In the genomic region with DNA sequence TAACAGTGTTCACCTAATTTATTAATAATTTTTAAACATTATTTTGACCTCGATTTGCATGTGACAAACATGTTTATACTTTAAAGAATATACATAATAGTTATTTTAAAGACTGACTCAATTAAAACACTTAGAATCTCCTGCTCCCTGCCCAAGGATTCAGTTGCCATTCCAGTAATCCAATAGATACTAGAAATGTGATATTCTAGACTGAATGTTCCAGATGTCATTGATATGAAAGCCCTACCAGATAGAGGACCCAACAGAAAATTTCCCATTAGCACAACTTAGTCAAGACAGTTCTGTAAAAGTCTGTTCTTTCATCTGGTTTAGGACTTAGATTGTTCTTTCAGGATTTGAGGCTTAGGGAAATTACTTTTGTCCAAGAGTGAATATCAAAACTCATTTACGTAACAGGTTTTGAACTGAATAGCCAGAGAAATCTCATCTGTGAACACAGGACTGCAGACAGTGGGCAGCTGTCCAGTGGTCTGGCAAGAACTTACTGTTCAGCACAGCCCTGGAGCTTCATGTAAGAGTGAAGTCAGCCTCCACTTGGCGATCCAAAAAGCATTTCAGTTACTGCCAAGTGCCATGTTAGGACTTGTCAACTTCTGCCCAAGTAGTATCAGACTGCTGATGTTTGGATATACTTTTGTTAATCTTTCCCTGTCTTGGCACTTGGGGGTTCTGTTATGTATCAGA, we compare ENCODE assay signal across 13 cellular contexts.
DNase-seq lines count a peak whose midpoint lies in the region; ATAC-seq, FAIRE-seq and TF ChIP-seq lines count a peak whose summit lies in the region.
"Had no signal": no experiment of that assay in that cellular context is flagged by ENCODE, and none has a peak within 500 bp of the region (broad histone marks: within the 10 kb centered on the region; RNA-seq: fewer than 3 reads in every experiment).

No MANE protein-coding gene starts in this region.

- TF ChIP-seq CTCF in astrocyte of the spinal cord (IDR thresholded peaks at IDR 0.05; ENCODE audit: low read depth, low read length): no peak

- TF ChIP-seq POLR2A in H54 (IDR thresholded peaks at IDR 0.05; ENCODE audit: low read depth, low read length): no peak

- intact Hi-C loops in Right ventricle myocardium superior (cut with DNase I) (loop anchor here (5.0 kb wide), 1 partner anchor 79 kb away; a partner anchor contains a TSS), posterior vena cava (cut with DNase I) (no loop called here)

- in situ Hi-C loops in astrocyte of the spinal cord (cut with HindIII; ENCODE audit: low sequenced_read_pairs): no loop called here

- H3K4me3 ChIP-seq in astrocyte of the spinal cord (ENCODE audit: low read depth, low read length): no peak overlapping the region
- H3K4me3 ChIP-seq: esophagus squamous epithelium, SJSA1 had no signal

- peak; percentile 96 for ATAC-seq in Right ventricle myocardium superior (ENCODE audit: poor library complexity)
- ATAC-seq in GM18511 (IDR thresholded peaks at IDR 0.05; ENCODE audit: unreplicated experiment): no peak
- ATAC-seq: activated naive CD8-positive, alpha-beta T cell treated with anti-CD3 and anti-CD28 coated beads, Interleukin-2, amount 50 U/mL, for 24 hours had no signal

- no peak for FAIRE-seq in H54 (lab: Jason Lieb, UNC)

- peak; percentile 43 for DNase-seq in DMS 273 (lab: John Stamatoyannopoulos, UW; ENCODE audit: unreplicated experiment)
- peak; percentile 75 for DNase-seq in astrocyte of the spinal cord (ENCODE audit: low read depth, low spot score)
- peak; percentile 89 for DNase-seq in Right ventricle myocardium superior
- peak; percentile 92 for DNase-seq in posterior vena cava (ENCODE audit: low spot score)
- no peak for DNase-seq in kidney tubule cell (ENCODE audit: low spot score)
- no peak for DNase-seq in H54 (ENCODE audit: insufficient read length, low spot score)
- no peak for DNase-seq in HPDE6-E6E7 (ENCODE audit: extremely low spot score)
- DNase-seq: activated CD4-positive, alpha-beta T cell treated with anti-CD3 and anti-CD28 coated beads, Interleukin-2, amount 10 ng/mL, durations not matched to agents 24 days and 14 days; activated naive CD8-positive, alpha-beta T cell treated with anti-CD3 and anti-CD28 coated beads, Interleukin-2, amount 50 U/mL, for 24 hours; esophagus squamous epithelium; stimulated activated CD4-positive, alpha-beta T cell treated with anti-CD3 and anti-CD28 coated beads, Interleukin-12 subunit alpha, Interleukin-12 subunit beta, amount 100 ng/mL, for 4 hours had no signal

Comparison
In these comparisons a context has a peak if more than half of its experiments do, and no peak if none do; other contexts are left out.
1. DNase-seq: peak in DMS 273 (single experiment), astrocyte of the spinal cord (single experiment), Right ventricle myocardium superior (single experiment) and posterior vena cava (single experiment); none in kidney tubule cell (single experiment), H54 (single experiment) and HPDE6-E6E7 (single experiment).